8 cellular contexts compared by ENCODE assay signal in genomic region chr6:156776470-156776840, GRCh38. TPM values are rescaled to one million over a fixed set of nuclear protein-coding genes. Genes with fewer than 3 reads are reported as not detected.
DNase-seq lines count a peak whose midpoint lies in the region; ATAC-seq and TF ChIP-seq lines count a peak whose summit lies in the region.

No MANE protein-coding gene starts in this region.

- peak overlapping the region; percentile 91 for H3K4me3 Mint-ChIP-seq in activated CD8-positive, alpha-beta memory T cell treated with anti-CD3 and anti-CD28 coated beads, Interleukin-2, amount 10 ng/mL, durations not matched to agents 7 days and 5 days

- H3K36me3 Mint-ChIP-seq in activated CD8-positive, alpha-beta memory T cell treated with anti-CD3 and anti-CD28 coated beads, Interleukin-2, amount 10 ng/mL, durations not matched to agents 7 days and 5 days = peaks cover 4% of the 10 kb centered on the region

- H3K4me1 Mint-ChIP-seq in activated CD8-positive, alpha-beta memory T cell treated with anti-CD3 and anti-CD28 coated beads, Interleukin-2, amount 10 ng/mL, durations not matched to agents 7 days and 5 days = peaks cover 22% of the 10 kb centered on the region

- DNase-seq in activated CD8-positive, alpha-beta memory T cell treated with anti-CD3 and anti-CD28 coated beads, Interleukin-2, amount 10 ng/mL, durations not matched to agents 7 days and 5 days = peak; percentile 49
- DNase-seq in activated CD8-positive, alpha-beta memory T cell treated with anti-CD3 and anti-CD28 coated beads, Interleukin-2, amount 50 U/mL, for 48 hours = no peak
- DNase-seq in NCI-H446 treated with DMSO at 0.1 percent for 48 hours (lab: John Stamatoyannopoulos, UW) = peak; percentile 60
- DNase-seq in astrocyte of the cerebellum (ENCODE audit: low read depth) = no peak
- DNase-seq in kidney epithelial cell (ENCODE audit: low read depth) = no peak
- DNase-seq in superior temporal gyrus (ENCODE audit: extremely low spot score) = peak; percentile 82
- no peak for DNase-seq in NCI-H2029 (lab: John Stamatoyannopoulos, UW)

- in situ Hi-C loops in astrocyte of the cerebellum (cut with HindIII; ENCODE audit: low sequenced_read_pairs) = no loop called here

- H3K27me3 Mint-ChIP-seq in activated CD8-positive, alpha-beta memory T cell treated with anti-CD3 and anti-CD28 coated beads, Interleukin-2, amount 10 ng/mL, durations not matched to agents 7 days and 5 days = no peaks in the 10 kb centered on the region

- no peaks in the 10 kb centered on the region for H3K9me3 Mint-ChIP-seq in activated CD8-positive, alpha-beta memory T cell treated with anti-CD3 and anti-CD28 coated beads, Interleukin-2, amount 10 ng/mL, durations not matched to agents 7 days and 5 days (ENCODE audit: low read depth)

- H3K27me3 ChIP-seq in kidney epithelial cell (ENCODE audit: control insufficient read depth, insufficient read depth, low read length) = no peaks in the 10 kb centered on the region

- TF ChIP-seq CTCF in astrocyte of the cerebellum (IDR thresholded peaks at IDR 0.05; ENCODE audit: low read depth, low read length, missing control alignments) (no peak), kidney epithelial cell (IDR thresholded peaks at IDR 0.05; ENCODE audit: insufficient read depth, low read length, poor library complexity, severe bottlenecking) (peak; percentile 4)

- H3K4me3 ChIP-seq in astrocyte of the cerebellum (ENCODE audit: low read depth, low read length) = peak overlapping the region; percentile 52
- H3K4me3 ChIP-seq in kidney epithelial cell (ENCODE audit: low read depth, low read length) = peak overlapping the region; percentile 52

- CTCF ChIA-PET in activated CD8-positive, alpha-beta memory T cell treated with anti-CD3 and anti-CD28 coated beads, Interleukin-2, amount 10 ng/mL, durations not matched to agents 7 days and 5 days (lab: Charles Lee) = interaction anchor here (0.6 to 1.9 kb wide), 7 partner anchors 21 to 269 kb away, joined by 3 to 9 read pairs (median 3); no protein-coding TSS in a partner anchor

- peak overlapping the region; percentile 94 for H3K27ac Mint-ChIP-seq in activated CD8-positive, alpha-beta memory T cell treated with anti-CD3 and anti-CD28 coated beads, Interleukin-2, amount 10 ng/mL, durations not matched to agents 7 days and 5 days

- no peaks in the 10 kb centered on the region for H3K36me3 ChIP-seq in kidney epithelial cell (ENCODE audit: control insufficient read depth, insufficient read depth, low read length)

- no peak for ATAC-seq in activated CD8-positive, alpha-beta memory T cell treated with anti-CD3 and anti-CD28 coated beads, Interleukin-2, amount 10 ng/mL, durations not matched to agents 7 days and 5 days
- no peak for ATAC-seq in GM19328 (IDR thresholded peaks at IDR 0.05; ENCODE audit: unreplicated experiment)

RNA-seq across cellular contexts. Expression of gene ARID1B, which starts 0.7 kb away (rescaled TPM):
- 10 to 100 TPM; 59.5 to 81.5 TPM for total RNA-seq in activated CD8-positive, alpha-beta memory T cell treated with anti-CD3 and anti-CD28 coated beads, Interleukin-2, amount 10 ng/mL, durations not matched to agents 7 days and 5 days
- 47.3 and 59.0 TPM in 2 replicates for total RNA-seq in kidney epithelial cell

Comparison
In these comparisons a context has a peak if more than half of its experiments do, and no peak if none do; other contexts are left out.
1. DNase-seq: peak in activated CD8-positive, alpha-beta memory T cell treated with anti-CD3 and anti-CD28 coated beads, Interleukin-2, amount 10 ng/mL, durations not matched to agents 7 days and 5 days (single experiment), NCI-H446 treated with DMSO at 0.1 percent for 48 hours (single experiment) and superior temporal gyrus (single experiment); none in activated CD8-positive, alpha-beta memory T cell treated with anti-CD3 and anti-CD28 coated beads, Interleukin-2, amount 50 U/mL, for 48 hours (single experiment), astrocyte of the cerebellum (single experiment), kidney epithelial cell (single experiment) and NCI-H2029 (single experiment).